In the genomic region with DNA sequence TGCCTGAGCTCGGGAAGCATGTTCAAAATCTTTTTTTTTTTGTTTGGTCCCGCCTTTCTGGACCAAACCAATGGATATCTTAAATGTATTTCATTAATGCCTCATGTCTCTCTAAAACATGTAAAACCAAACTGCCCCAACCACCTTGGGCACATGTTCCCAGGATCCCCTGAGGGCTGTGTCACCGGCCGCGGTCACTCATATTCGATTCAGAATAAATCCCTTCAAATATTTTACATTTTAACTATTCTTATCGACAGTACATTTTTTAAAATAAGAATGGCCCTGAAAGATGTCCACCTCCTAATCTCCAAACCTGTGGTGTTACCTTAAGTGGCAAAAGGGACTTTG, we compare ENCODE assay signal across 6 cellular contexts. TPM values are rescaled to one million over a fixed set of nuclear protein-coding genes. Genes with fewer than 3 reads are reported as not detected.
DNase-seq lines count a peak whose midpoint lies in the region; ATAC-seq and TF ChIP-seq lines count a peak whose summit lies in the region.

No MANE protein-coding gene starts in this region.

- H3K4me3 Mint-ChIP-seq in T-helper 17 cell (peak overlapping the region; percentile 86), memory B cell (peak overlapping the region; percentile 90)

- no peaks in the 10 kb centered on the region for H3K9me3 Mint-ChIP-seq in memory B cell

- H3K4me1 Mint-ChIP-seq in T-helper 17 cell: peaks cover 16% of the 10 kb centered on the region
- peaks cover 17% of the 10 kb centered on the region for H3K4me1 Mint-ChIP-seq in memory B cell

- peak overlapping the region; percentile 53 for H3K4me3 ChIP-seq in BJ (ENCODE audit: low read depth, low read length)

- no peaks in the 10 kb centered on the region for H3K9me3 ChIP-seq in T-helper 17 cell (ENCODE audit: control insufficient read depth, low read length, poor library complexity, severe bottlenecking)

- TF ChIP-seq CTCF in BJ (IDR thresholded peaks at IDR 0.05; ENCODE audit: insufficient read depth, low read depth, low read length): no peak

- ATAC-seq in T-helper 17 cell (no peak), memory B cell (ENCODE audit: low read depth) (no peak), HG03439 (IDR thresholded peaks at IDR 0.05; ENCODE audit: unreplicated experiment) (no peak)

- H3K27me3 Mint-ChIP-seq in T-helper 17 cell (no peaks in the 10 kb centered on the region), memory B cell (no peaks in the 10 kb centered on the region)

- H3K36me3 ChIP-seq in BJ (ENCODE audit: control insufficient read depth, insufficient read depth, low read length): peaks cover 20% of the 10 kb centered on the region

- H3K36me3 Mint-ChIP-seq in T-helper 17 cell (ENCODE audit: low read depth): no peaks in the 10 kb centered on the region
- peaks cover 12% of the 10 kb centered on the region for H3K36me3 Mint-ChIP-seq in memory B cell

- no peaks in the 10 kb centered on the region for H3K27me3 ChIP-seq in BJ (ENCODE audit: control insufficient read depth, insufficient read depth, low read length)

- H3K27ac Mint-ChIP-seq in T-helper 17 cell: peak overlapping the region; percentile 97
- H3K27ac Mint-ChIP-seq in memory B cell: peak overlapping the region; percentile 100

- DNase-seq in BJ (ENCODE audit: low read depth): no peak
- DNase-seq in T-helper 17 cell: no peak
- DNase-seq in memory B cell (ENCODE audit: low spot score in 2 of 2): no peak
- DNase-seq in NCI-H146 (lab: John Stamatoyannopoulos, UW): no peak
- DNase-seq in activated effector memory CD4-positive, alpha-beta T cell treated with anti-CD3 and anti-CD28 coated beads, Interleukin-2, amount 50 U/mL, for 16 hours: no peak

- CTCF ChIA-PET in BJ (lab: Yijun Ruan, JAX): interaction anchor here (1.3 kb wide), 1 partner anchor 196 kb away, joined by 3 read pairs; no protein-coding TSS in a partner anchor

- POLR2A ChIA-PET in BJ (lab: Charles Lee): no interaction called here

RNA-seq across cellular contexts. Expression of a gene that starts 2.1 kb away (rescaled TPM):
- 139 and 260 TPM in 2 replicates for polyA plus RNA-seq in BJ (2011; rRNA removed)
- polyA minus RNA-seq in BJ (2011; rRNA and poly(A)+ RNA removed): 91.7 and 117 TPM in 2 replicates
- total RNA-seq in T-helper 17 cell: 100 to 1,000 TPM; 108 to 127 TPM

RNA-seq across cellular contexts. Expression of a gene that starts 30.4 kb away (rescaled TPM):
- 50.3 and 90.4 TPM in 2 replicates for polyA plus RNA-seq in BJ (2011; rRNA removed)
- polyA minus RNA-seq in BJ (2011; rRNA and poly(A)+ RNA removed): 49.1 and 69.2 TPM in 2 replicates
- 10 to 100 TPM; 31.4 TPM for total RNA-seq in T-helper 17 cell

RNA-seq across cellular contexts. Expression of a gene that starts 32.4 kb away (rescaled TPM):
- 0.92 and 1.5 TPM in 2 replicates for polyA plus RNA-seq in BJ (2011; rRNA removed)
- polyA minus RNA-seq in BJ (2011; rRNA and poly(A)+ RNA removed): 0.31 and 0.71 TPM in 2 replicates
- total RNA-seq in T-helper 17 cell: 1 to 10 TPM; 5.7 to 5.8 TPM

RNA-seq across cellular contexts. Expression of a gene that starts 54.9 kb away (rescaled TPM):
- polyA plus RNA-seq in BJ (2011; rRNA removed): 18.1 and 25.8 TPM in 2 replicates
- polyA minus RNA-seq in BJ (2011; rRNA and poly(A)+ RNA removed): 17.6 and 25.5 TPM in 2 replicates
- total RNA-seq in T-helper 17 cell: 10 to 100 TPM; 21.8 to 24.5 TPM

RNA-seq across cellular contexts. Expression of a gene that starts 55.6 kb away (rescaled TPM):
- polyA plus RNA-seq in BJ (2011; rRNA removed): 1.6 and 2.5 TPM in 2 replicates
- polyA minus RNA-seq in BJ (2011; rRNA and poly(A)+ RNA removed): 0.66 and 0.77 TPM in 2 replicates
- total RNA-seq in T-helper 17 cell: 1 to 10 TPM; 3.8 to 6.0 TPM
